Comparison of ENCODE assay signal across 9 cellular contexts in genomic region chr6:26170181-26170580, GRCh38.
DNase-seq lines count a peak whose midpoint lies in the region; ATAC-seq and TF ChIP-seq lines count a peak whose summit lies in the region.
"Had no signal": no experiment of that assay in that cellular context is flagged by ENCODE, and none has a peak within 500 bp of the region (broad histone marks: within the 10 kb centered on the region; RNA-seq: fewer than 3 reads in every experiment).

No MANE protein-coding gene starts in this region.

- no peaks in the 10 kb centered on the region for H3K36me3 ChIP-seq in smooth muscle cell (ENCODE audit: low read depth)

- DNase-seq in activated CD4-positive, alpha-beta T cell treated with anti-CD3 and anti-CD28 coated beads, Interleukin-2, amount 10 ng/mL, durations not matched to agents 7 days and 5 days = no peak
- DNase-seq in activated CD4-positive, alpha-beta T cell treated with anti-CD3 and anti-CD28 coated beads for 1 hour = no peak
- DNase-seq in M059J (ENCODE audit: low read depth) = peak; percentile 76
- no peak for DNase-seq in activated naive CD8-positive, alpha-beta T cell treated with anti-CD3 and anti-CD28 coated beads, Interleukin-2, amount 10 ng/mL, durations not matched to agents 7 days and 5 days
- DNase-seq in smooth muscle cell (lab: John Stamatoyannopoulos, UW; ENCODE audit: unreplicated experiment) = no peak
- no peak for DNase-seq in glomerular visceral epithelial cell (ENCODE audit: extremely low spot score)
- DNase-seq in NCI-H187 (lab: John Stamatoyannopoulos, UW) = no peak
- no peak for DNase-seq in NCI-H2107 (lab: John Stamatoyannopoulos, UW)
- DNase-seq: NCI-H1436 treated with DMSO at 0.1 percent for 48 hours had no signal

- H3K4me3 ChIP-seq in smooth muscle cell = no peak overlapping the region

- peaks cover 5% of the 10 kb centered on the region for H3K4me1 ChIP-seq in smooth muscle cell (ENCODE audit: low read depth)

- H3K27ac Mint-ChIP-seq in activated CD4-positive, alpha-beta T cell treated with anti-CD3 and anti-CD28 coated beads, Interleukin-2, amount 10 ng/mL, durations not matched to agents 7 days and 5 days = peak overlapping the region; percentile 97
- peak overlapping the region; percentile 98 for H3K27ac Mint-ChIP-seq in activated naive CD8-positive, alpha-beta T cell treated with anti-CD3 and anti-CD28 coated beads, Interleukin-2, amount 10 ng/mL, durations not matched to agents 7 days and 5 days

- no peaks in the 10 kb centered on the region for H3K9me3 Mint-ChIP-seq in activated CD4-positive, alpha-beta T cell treated with anti-CD3 and anti-CD28 coated beads, Interleukin-2, amount 10 ng/mL, durations not matched to agents 7 days and 5 days
- no peaks in the 10 kb centered on the region for H3K9me3 Mint-ChIP-seq in activated naive CD8-positive, alpha-beta T cell treated with anti-CD3 and anti-CD28 coated beads, Interleukin-2, amount 10 ng/mL, durations not matched to agents 7 days and 5 days

- TF ChIP-seq CTCF in smooth muscle cell (IDR thresholded peaks at IDR 0.05; ENCODE audit: borderline replicate concordance, insufficient read depth, poor library complexity, severe bottlenecking) = no peak

- peaks cover 66% of the 10 kb centered on the region for H3K4me1 Mint-ChIP-seq in activated CD4-positive, alpha-beta T cell treated with anti-CD3 and anti-CD28 coated beads, Interleukin-2, amount 10 ng/mL, durations not matched to agents 7 days and 5 days
- peaks cover 54% of the 10 kb centered on the region for H3K4me1 Mint-ChIP-seq in activated naive CD8-positive, alpha-beta T cell treated with anti-CD3 and anti-CD28 coated beads, Interleukin-2, amount 10 ng/mL, durations not matched to agents 7 days and 5 days

- peak overlapping the region; percentile 91 for H3K27ac ChIP-seq in smooth muscle cell (ENCODE audit: low read depth)

- H3K79me2 ChIP-seq in smooth muscle cell (ENCODE audit: low read depth) = peaks cover 7% of the 10 kb centered on the region

- peak; percentile 12 for ATAC-seq in activated naive CD8-positive, alpha-beta T cell treated with anti-CD3 and anti-CD28 coated beads, Interleukin-2, amount 10 ng/mL, durations not matched to agents 7 days and 5 days (ENCODE audit: low read depth)

- H3K4me2 ChIP-seq in smooth muscle cell = no peak overlapping the region

- CTCF ChIA-PET in activated CD4-positive, alpha-beta T cell treated with anti-CD3 and anti-CD28 coated beads, Interleukin-2, amount 10 ng/mL, durations not matched to agents 7 days and 5 days (lab: Charles Lee) = interaction anchor here (0.6 to 0.9 kb wide), 2 partner anchors 27 to 47 kb away, joined by 3 read pairs; a partner anchor contains a TSS

- 90% methylated on average over 2 of the region's 2 CpGs for WGBS in smooth muscle cell (ENCODE audit: low lambda C conversion rate)

- H3K4me3 Mint-ChIP-seq in activated CD4-positive, alpha-beta T cell treated with anti-CD3 and anti-CD28 coated beads, Interleukin-2, amount 10 ng/mL, durations not matched to agents 7 days and 5 days = peak overlapping the region; percentile 85
- peak overlapping the region; percentile 89 for H3K4me3 Mint-ChIP-seq in activated naive CD8-positive, alpha-beta T cell treated with anti-CD3 and anti-CD28 coated beads, Interleukin-2, amount 10 ng/mL, durations not matched to agents 7 days and 5 days

- H4K20me1 ChIP-seq in smooth muscle cell (ENCODE audit: low read depth) = no peaks in the 10 kb centered on the region

- POLR2A ChIA-PET in activated CD4-positive, alpha-beta T cell treated with anti-CD3 and anti-CD28 coated beads, Interleukin-2, amount 10 ng/mL, durations not matched to agents 7 days and 5 days (lab: Charles Lee) = interaction anchor here (5.4 kb wide), 1 partner anchor 12 kb away, joined by 77 read pairs; a partner anchor contains a TSS
- POLR2A ChIA-PET in activated naive CD8-positive, alpha-beta T cell treated with anti-CD3 and anti-CD28 coated beads, Interleukin-2, amount 10 ng/mL, durations not matched to agents 7 days and 5 days (lab: Charles Lee) = interaction anchor here (1.0 to 12.1 kb wide), 12 partner anchors 12 to 150 kb away, joined by 3 to 421 read pairs (median 18); a partner anchor contains a TSS

- H3F3A ChIP-seq in smooth muscle cell (ENCODE audit: low read depth) = peaks cover 9% of the 10 kb centered on the region

- H3K27me3 ChIP-seq in smooth muscle cell (ENCODE audit: low read depth) = no peaks in the 10 kb centered on the region

- H3K27me3 Mint-ChIP-seq in activated CD4-positive, alpha-beta T cell treated with anti-CD3 and anti-CD28 coated beads, Interleukin-2, amount 10 ng/mL, durations not matched to agents 7 days and 5 days = no peaks in the 10 kb centered on the region
- H3K27me3 Mint-ChIP-seq in activated naive CD8-positive, alpha-beta T cell treated with anti-CD3 and anti-CD28 coated beads, Interleukin-2, amount 10 ng/mL, durations not matched to agents 7 days and 5 days = no peaks in the 10 kb centered on the region

- H3K9ac ChIP-seq in smooth muscle cell (ENCODE audit: low read depth) = no peak overlapping the region

- H3K36me3 Mint-ChIP-seq in activated CD4-positive, alpha-beta T cell treated with anti-CD3 and anti-CD28 coated beads, Interleukin-2, amount 10 ng/mL, durations not matched to agents 7 days and 5 days (ENCODE audit: low read depth) = peaks cover 26% of the 10 kb centered on the region
- peaks cover 4% of the 10 kb centered on the region for H3K36me3 Mint-ChIP-seq in activated naive CD8-positive, alpha-beta T cell treated with anti-CD3 and anti-CD28 coated beads, Interleukin-2, amount 10 ng/mL, durations not matched to agents 7 days and 5 days

- no peaks in the 10 kb centered on the region for H3K9me3 ChIP-seq in smooth muscle cell (replicated peaks; ENCODE audit: low read depth)

- no peak overlapping the region for H2AFZ ChIP-seq in smooth muscle cell (ENCODE audit: low read depth)
